ENCODE assay signal across 1 cellular context in genomic region chr3:184155644-184156521, GRCh38.
TF ChIP-seq lines count a peak whose summit lies in the region.

No MANE protein-coding gene starts in this region.

TF ChIP-seq in endothelial cell of umbilical vein, 7 proteins besides CTCF, POLR2A, EP300 and RAD21:
- no peak for TF ChIP-seq EZH2 (IDR thresholded peaks at IDR 0.05; ENCODE audit: borderline replicate concordance, low read depth, low read length, severe bottlenecking)
- TF ChIP-seq MAX (IDR thresholded peaks at IDR 0.05; ENCODE audit: insufficient read depth, insufficient read length): no peak
- no peak for TF ChIP-seq POLR2AphosphoS5 (IDR thresholded peaks at IDR 0.05; ENCODE audit: insufficient read depth, low read depth, low read length)
- no peak for TF ChIP-seq MYC (IDR thresholded peaks at IDR 0.05; ENCODE audit: low read depth, low read length)
- no peak for TF ChIP-seq JUN (IDR thresholded peaks at IDR 0.05; ENCODE audit: borderline replicate concordance, insufficient read depth, insufficient read length, low read depth)
- TF ChIP-seq GATA2 (IDR thresholded peaks at IDR 0.05; ENCODE audit: insufficient read depth, insufficient read length, low read depth, low read length): no peak
- no peak for TF ChIP-seq FOS (IDR thresholded peaks at IDR 0.05; ENCODE audit: borderline replicate concordance, insufficient read depth, low read length)
